Comparison of ENCODE assay signal across 8 cellular contexts in the genomic region with DNA sequence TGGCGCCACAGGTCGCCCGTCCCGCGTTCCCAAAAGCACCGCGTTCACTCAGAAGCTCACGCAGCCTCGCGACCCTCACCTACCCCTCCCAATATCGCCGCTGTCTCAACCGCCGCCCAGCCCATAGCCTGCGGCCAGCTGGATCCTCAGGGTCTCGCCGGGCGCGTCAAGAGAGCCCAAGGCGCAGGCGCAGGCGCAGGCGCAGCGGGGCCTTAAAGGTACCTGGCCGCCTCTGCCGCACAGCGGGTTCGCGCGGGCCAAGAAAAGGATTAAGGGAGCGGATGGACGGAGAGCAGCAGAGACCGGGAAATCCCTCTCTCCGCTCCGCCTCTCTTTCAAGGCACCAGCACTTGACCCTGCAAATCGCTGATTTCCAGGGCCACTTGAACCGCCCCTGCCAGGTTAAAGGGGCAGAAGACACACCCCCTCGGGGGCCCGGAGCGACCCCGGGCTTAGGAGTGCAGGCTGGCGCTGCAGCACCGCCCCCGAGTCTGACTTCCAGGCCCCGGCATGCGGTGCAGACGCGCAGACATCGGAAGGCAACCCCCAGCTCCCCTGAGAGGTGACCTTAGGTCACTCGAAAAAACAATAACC. TPM values are rescaled to one million over a fixed set of nuclear protein-coding genes. Genes with fewer than 3 reads are reported as not detected.
DNase-seq lines count a peak whose midpoint lies in the region; ATAC-seq lines count a peak whose summit lies in the region.

A gene with protein sequence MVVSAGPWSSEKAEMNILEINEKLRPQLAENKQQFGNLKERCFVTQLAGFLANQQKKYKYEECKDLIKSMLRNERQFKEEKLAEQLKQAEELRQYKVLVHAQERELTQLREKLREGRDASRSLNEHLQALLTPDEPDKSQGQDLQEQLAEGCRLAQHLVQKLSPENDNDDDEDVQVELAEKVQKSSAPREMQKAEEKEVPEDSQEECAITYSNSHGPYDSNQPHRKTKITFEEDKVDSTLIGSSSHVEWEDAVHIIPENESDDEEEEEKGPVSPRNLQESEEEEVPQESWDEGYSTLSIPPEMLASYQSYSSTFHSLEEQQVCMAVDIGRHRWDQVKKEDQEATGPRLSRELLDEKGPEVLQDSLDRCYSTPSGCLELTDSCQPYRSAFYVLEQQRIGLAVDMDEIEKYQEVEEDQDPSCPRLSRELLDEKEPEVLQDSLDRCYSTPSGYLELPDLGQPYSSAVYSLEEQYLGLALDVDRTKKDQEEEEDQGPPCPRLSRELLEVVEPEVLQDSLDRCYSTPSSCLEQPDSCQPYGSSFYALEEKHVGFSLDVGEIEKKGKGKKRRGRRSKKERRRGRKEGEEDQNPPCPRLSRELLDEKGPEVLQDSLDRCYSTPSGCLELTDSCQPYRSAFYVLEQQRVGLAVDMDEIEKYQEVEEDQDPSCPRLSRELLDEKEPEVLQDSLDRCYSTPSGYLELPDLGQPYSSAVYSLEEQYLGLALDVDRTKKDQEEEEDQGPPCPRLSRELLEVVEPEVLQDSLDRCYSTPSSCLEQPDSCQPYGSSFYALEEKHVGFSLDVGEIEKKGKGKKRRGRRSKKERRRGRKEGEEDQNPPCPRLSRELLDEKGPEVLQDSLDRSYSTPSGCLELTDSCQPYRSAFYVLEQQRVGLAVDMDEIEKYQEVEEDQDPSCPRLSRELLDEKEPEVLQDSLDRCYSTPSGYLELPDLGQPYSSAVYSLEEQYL (N-terminal part only) (minus strand): TSS at position 168 of the 594 bp plus-strand sequence. CDS start 20,331 bp downstream, outside the sequence.

- no peaks in the 10 kb centered on the region for H3K79me1 ChIP-seq in mesendoderm (ENCODE audit: low read length)

- H3K27ac ChIP-seq in effector memory CD4-positive, alpha-beta T cell (ENCODE audit: insufficient read depth, low read length, poor library complexity, severe bottlenecking), result peak within 1 kb of the TSS; percentile 42
- peak within 1 kb of the TSS; percentile 86 for H3K27ac ChIP-seq in mesendoderm (ENCODE audit: low read depth, low read length)

- H4K5ac ChIP-seq in mesendoderm (ENCODE audit: low read length), result no peak within 1 kb of the TSS

- peaks cover 6% of the 10 kb centered on the region for H3K4me1 ChIP-seq in effector memory CD4-positive, alpha-beta T cell (ENCODE audit: control insufficient read depth, insufficient read depth, low read length, poor library complexity, severe bottlenecking)
- no peaks in the 10 kb centered on the region for H3K4me1 ChIP-seq in mesendoderm (ENCODE audit: control insufficient read depth, low read depth, low read length)

- H3K79me2 ChIP-seq in mesendoderm (ENCODE audit: control insufficient read depth, insufficient read depth, low read length), result no peaks in the 10 kb centered on the region

- no peak within 1 kb of the TSS for H2BK5ac ChIP-seq in mesendoderm (ENCODE audit: low read length)

- H3K27me3 ChIP-seq in effector memory CD4-positive, alpha-beta T cell (replicated peaks; ENCODE audit: control insufficient read depth, insufficient read depth, low read length, poor library complexity, severe bottlenecking), result peaks cover 19% of the 10 kb centered on the region
- H3K27me3 ChIP-seq in mesendoderm (ENCODE audit: insufficient read depth, low read length, poor library complexity), result peaks cover 5% of the 10 kb centered on the region

- peak within 1 kb of the TSS; percentile 48 for H3K4me2 ChIP-seq in mesendoderm (ENCODE audit: low read length)

- peak within 1 kb of the TSS; percentile 64 for H3K9ac ChIP-seq in mesendoderm (ENCODE audit: low read length)

- DNase-seq in C1 segment of cervical spinal cord (lab: John Stamatoyannopoulos, UW), result peak in 13 of 14 donors; percentile 21 to 85 (median 57)
- DNase-seq in NCI-H774 (lab: John Stamatoyannopoulos, UW), result peak; percentile 84
- peak; percentile 33 to 74 for DNase-seq in activated CD8-positive, alpha-beta memory T cell treated with anti-CD3 and anti-CD28 coated beads for 1 hour (ENCODE audit: extremely low read depth in 1 of 2, low read depth in 1 of 2)
- DNase-seq in effector memory CD4-positive, alpha-beta T cell, result peak; percentile 44 to 66 (median 57)
- peak; percentile 94 for DNase-seq in mesendoderm
- peak; percentile 68 for DNase-seq in stimulated activated CD8-positive, alpha-beta memory T cell treated with anti-CD3 and anti-CD28 coated beads, Interleukin-12 subunit alpha, Interleukin-12 subunit beta, amount 100 ng/mL, for 1 hour (ENCODE audit: low read depth)

- H3K4me3 ChIP-seq in effector memory CD4-positive, alpha-beta T cell (ENCODE audit: insufficient read depth, low read depth, low read length, poor library complexity, severe bottlenecking), result peak within 1 kb of the TSS; percentile 71
- peak within 1 kb of the TSS; percentile 30 for H3K4me3 ChIP-seq in mesendoderm (ENCODE audit: low read length)

- no peaks in the 10 kb centered on the region for H3K36me3 ChIP-seq in effector memory CD4-positive, alpha-beta T cell (ENCODE audit: control insufficient read depth, insufficient read depth, low read length)
- H3K36me3 ChIP-seq in mesendoderm (ENCODE audit: control insufficient read depth, insufficient read depth, low read length), result no peaks in the 10 kb centered on the region

- no peaks in the 10 kb centered on the region for H3K9me3 ChIP-seq in effector memory CD4-positive, alpha-beta T cell (ENCODE audit: control insufficient read depth, low read length)

- no peak within 1 kb of the TSS for H3K4ac ChIP-seq in mesendoderm (ENCODE audit: low read depth, low read length)

- peak; percentile 94 for ATAC-seq in GM19372 (IDR thresholded peaks at IDR 0.05; ENCODE audit: low read depth, unreplicated experiment)
- peak; percentile 60 for ATAC-seq in HG03520 (IDR thresholded peaks at IDR 0.05; ENCODE audit: unreplicated experiment)

- no peak within 1 kb of the TSS for H2AK5ac ChIP-seq in mesendoderm (ENCODE audit: low read length)

- H3K56ac ChIP-seq in mesendoderm (ENCODE audit: low read length), result peak within 1 kb of the TSS; percentile 85

- no peak within 1 kb of the TSS for H2BK120ac ChIP-seq in mesendoderm (ENCODE audit: low read depth, low read length)

- no CpG with 5 or more reads among the region's 50 CpGs for WGBS in mesendoderm (ENCODE audit: extremely low coverage, insufficient coverage, low lambda C conversion rate)

- no peak within 1 kb of the TSS for H2BK15ac ChIP-seq in mesendoderm (replicated peaks; ENCODE audit: low read depth)

- H3K23ac ChIP-seq in mesendoderm (ENCODE audit: low read length), result no peak within 1 kb of the TSS

- no peak within 1 kb of the TSS for H4K8ac ChIP-seq in mesendoderm (ENCODE audit: low read depth, low read length)

- H3K18ac ChIP-seq in mesendoderm (ENCODE audit: low read length), result peak within 1 kb of the TSS; percentile 10

RNA-seq across cellular contexts. Expression of the gene that starts here (rescaled TPM):
- polyA plus RNA-seq in mesendoderm (2013, experiment 1 of 2), result 0.18 TPM
- polyA plus RNA-seq in mesendoderm (2013, experiment 2 of 2), result 0.21 TPM

Comparison
In these comparisons a context has a peak if more than half of its experiments do, and no peak if none do; other contexts are left out.
1. Peak in every context shown above with its lines: DNase-seq, ATAC-seq, H3K4me3 ChIP-seq and H3K27ac ChIP-seq.